16 cellular contexts compared by ENCODE assay signal in the genomic region with DNA sequence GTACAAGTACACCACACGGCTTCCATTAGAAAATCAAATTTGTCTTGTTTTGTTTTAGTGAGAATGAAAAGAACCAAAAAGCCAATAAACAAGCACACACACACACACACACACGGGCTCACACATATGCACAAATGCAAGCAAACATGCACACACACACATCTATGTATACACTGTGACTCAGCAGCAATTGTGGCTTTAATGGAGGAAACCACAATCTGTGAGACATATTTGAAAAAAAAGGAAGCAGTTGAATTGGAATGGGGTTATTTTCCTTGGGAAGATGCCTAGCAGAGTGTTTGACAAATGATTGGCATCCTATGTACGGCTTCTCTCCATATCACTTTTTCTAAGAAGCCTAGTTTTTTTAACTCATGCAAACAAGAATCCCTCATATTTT.
DNase-seq lines count a peak whose midpoint lies in the region; ATAC-seq and TF ChIP-seq lines count a peak whose summit lies in the region.
"Had no signal": no experiment of that assay in that cellular context is flagged by ENCODE, and none has a peak within 500 bp of the region (broad histone marks: within the 10 kb centered on the region; RNA-seq: fewer than 3 reads in every experiment).

No MANE protein-coding gene starts in this region.

- H3K9me3 ChIP-seq in GM23248 (ENCODE audit: low read depth) (no peaks in the 10 kb centered on the region), uterus (no peaks in the 10 kb centered on the region)
- H3K9me3 ChIP-seq: lower lobe of right lung, sigmoid colon had no signal

- H3K4me1 ChIP-seq in GM23248 (ENCODE audit: insufficient read depth) (no peaks in the 10 kb centered on the region), uterus (no peaks in the 10 kb centered on the region)
- H3K4me1 ChIP-seq: lower lobe of right lung had no signal

- H3K27me3 ChIP-seq in GM23248 (replicated peaks; ENCODE audit: insufficient read depth) = peaks cover 5% of the 10 kb centered on the region; the same call in 1 of the 2 replicates
- H3K27me3 ChIP-seq in uterus = no peaks in the 10 kb centered on the region
- H3K27me3 ChIP-seq: sigmoid colon had no signal

- H3K27ac ChIP-seq in GM23248 = no peak overlapping the region
- no peak overlapping the region for H3K27ac ChIP-seq in uterus
- H3K27ac ChIP-seq: C4-2B, cardiac muscle cell, lower lobe of right lung, sigmoid colon had no signal

- H3F3A ChIP-seq in GM23248 (ENCODE audit: insufficient read depth) = no peaks in the 10 kb centered on the region

- TF ChIP-seq POLR2A in NB4 (IDR thresholded peaks at IDR 0.05; ENCODE audit: extremely low read depth, insufficient read length) = no peak
- no peak for TF ChIP-seq POLR2A in uterus (IDR thresholded peaks at IDR 0.05)

- H3K36me3 ChIP-seq in GM23248 (ENCODE audit: low read depth) (no peaks in the 10 kb centered on the region), uterus (no peaks in the 10 kb centered on the region)
- H3K36me3 ChIP-seq: cardiac muscle cell, lower lobe of right lung, sigmoid colon had no signal

- no peaks in the 10 kb centered on the region for H4K20me1 ChIP-seq in GM23248 (ENCODE audit: insufficient read depth)

- peak; percentile 44 for DNase-seq in GM23248
- peak; percentile 73 for DNase-seq in NB4 (ENCODE audit: low read depth)
- DNase-seq in astrocyte of the hippocampus (ENCODE audit: low read depth, low spot score) = peak; percentile 66
- peak; percentile 27 to 36 for DNase-seq in lung microvascular endothelial cell (ENCODE audit: low read depth in 2 of 2)
- DNase-seq in central memory CD4-positive, alpha-beta T cell = no peak
- DNase-seq in uterus = no peak
- DNase-seq: activated effector memory CD4-positive, alpha-beta T cell treated with anti-CD3 and anti-CD28 coated beads, Interleukin-2, amount 50 U/mL, for 16 hours; lower lobe of right lung; NCI-H1092 treated with DMSO at 0.1 percent for 48 hours; nucleus accumbens; sigmoid colon had no signal

- H3K79me2 ChIP-seq in GM23248 (ENCODE audit: insufficient read depth) = no peaks in the 10 kb centered on the region

- H2AFZ ChIP-seq in GM23248 = no peak overlapping the region
- H2AFZ ChIP-seq: GM23338 had no signal

- in situ Hi-C loops in GM23248 (cut with MboI) = no loop called here

- no peak for ATAC-seq in HG02885 (IDR thresholded peaks at IDR 0.05; ENCODE audit: poor library complexity, unreplicated experiment)
- ATAC-seq in GM21529 (IDR thresholded peaks at IDR 0.05; ENCODE audit: unreplicated experiment) = no peak
- ATAC-seq: GM23338, lower lobe of right lung had no signal

- H3K9me2 ChIP-seq in GM23248 (ENCODE audit: insufficient read depth) = no peaks in the 10 kb centered on the region

- H3K9ac ChIP-seq in GM23248 = no peak overlapping the region

- TF ChIP-seq CTCF in NB4 (IDR thresholded peaks at IDR 0.05; ENCODE audit: low read depth, low read length) (no peak), uterus (IDR thresholded peaks at IDR 0.05) (no peak)

- H3K4me3 ChIP-seq in GM23248 (no peak overlapping the region), NB4 (ENCODE audit: low read depth, low read length) (no peak overlapping the region), uterus (no peak overlapping the region)
- H3K4me3 ChIP-seq: cardiac muscle cell, GM23338, lower lobe of right lung, sigmoid colon had no signal

- intact Hi-C loops in uterus (cut with DNase I; ENCODE audit: low total_unique reads) = no loop called here

- 2 to 7% methylated on average over 3 of the region's 3 CpGs for WGBS in GM23248 (ENCODE audit: low coverage in 1 of 2, low lambda C conversion rate in 2 of 2, missing lambda C conversion rate in 2 of 2), 2 experiments

- H3K4me2 ChIP-seq in GM23248 (ENCODE audit: unreplicated experiment) = no peak overlapping the region
- H3K4me2 ChIP-seq: GM23338 had no signal

Comparison
In these comparisons a context has a peak if more than half of its experiments do, and no peak if none do; other contexts are left out.
1. DNase-seq: peak in GM23248 (single experiment), NB4 (single experiment), astrocyte of the hippocampus (single experiment) and lung microvascular endothelial cell (2 of 2); none in central memory CD4-positive, alpha-beta T cell (single experiment) and uterus (0 of 2).